Comparison of ENCODE assay signal across 8 cellular contexts in the genomic region with DNA sequence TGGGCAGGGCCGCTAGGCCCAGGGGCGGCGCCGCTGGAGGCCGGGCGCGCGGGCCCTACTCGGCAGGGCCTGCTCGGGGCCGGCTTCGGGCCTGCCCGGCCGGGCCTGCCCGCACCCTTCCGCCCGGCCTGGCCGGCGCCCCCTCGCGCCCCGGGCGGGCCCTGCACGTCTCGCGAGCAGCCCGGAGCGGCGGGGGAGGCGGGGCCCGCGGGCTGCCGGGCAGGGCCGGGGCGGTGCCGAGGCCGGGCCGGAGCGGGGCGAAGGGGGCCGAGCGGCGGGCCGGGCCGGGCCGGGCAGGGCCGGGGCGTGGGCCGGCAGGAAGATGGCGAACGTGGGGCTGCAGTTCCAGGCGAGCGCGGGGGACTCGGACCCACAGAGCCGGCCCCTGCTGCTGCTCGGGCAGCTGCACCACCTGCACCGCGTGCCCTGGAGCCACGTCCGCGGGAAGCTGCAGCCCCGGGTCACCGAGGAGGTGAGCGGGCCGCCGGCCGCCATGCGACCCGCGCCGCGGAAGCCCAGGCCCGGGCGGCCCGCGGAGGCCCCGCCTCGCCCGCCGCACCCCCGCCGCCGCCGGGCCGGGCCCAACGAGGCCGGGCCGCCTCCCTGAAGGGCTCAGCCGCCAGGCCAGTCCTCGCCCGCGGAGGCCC. TPM values are rescaled to one million over a fixed set of nuclear protein-coding genes. Genes with fewer than 3 reads are reported as not detected.
DNase-seq lines count a peak whose midpoint lies in the region; ATAC-seq and TF ChIP-seq lines count a peak whose summit lies in the region.

A gene with protein sequence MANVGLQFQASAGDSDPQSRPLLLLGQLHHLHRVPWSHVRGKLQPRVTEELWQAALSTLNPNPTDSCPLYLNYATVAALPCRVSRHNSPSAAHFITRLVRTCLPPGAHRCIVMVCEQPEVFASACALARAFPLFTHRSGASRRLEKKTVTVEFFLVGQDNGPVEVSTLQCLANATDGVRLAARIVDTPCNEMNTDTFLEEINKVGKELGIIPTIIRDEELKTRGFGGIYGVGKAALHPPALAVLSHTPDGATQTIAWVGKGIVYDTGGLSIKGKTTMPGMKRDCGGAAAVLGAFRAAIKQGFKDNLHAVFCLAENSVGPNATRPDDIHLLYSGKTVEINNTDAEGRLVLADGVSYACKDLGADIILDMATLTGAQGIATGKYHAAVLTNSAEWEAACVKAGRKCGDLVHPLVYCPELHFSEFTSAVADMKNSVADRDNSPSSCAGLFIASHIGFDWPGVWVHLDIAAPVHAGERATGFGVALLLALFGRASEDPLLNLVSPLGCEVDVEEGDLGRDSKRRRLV (plus strand): TSS at position 222 of the 647 bp plus-strand sequence. CDS start 101 bp downstream, at position 323.

- peak; percentile 75 for DNase-seq in M059J (ENCODE audit: low read depth)
- DNase-seq in activated CD4-positive, CD25-positive, alpha-beta regulatory T cell treated with anti-CD3 and anti-CD28 coated beads, Interleukin-2, amount 50 U/mL, for 72 hours: peak; percentile 82
- peak; percentile 77 for DNase-seq in choroid plexus epithelial cell (ENCODE audit: low read depth)
- peak; percentile 56 to 75 for DNase-seq in left colon
- peak; percentile 71 for DNase-seq in stimulated activated CD4-positive, alpha-beta T cell treated with anti-CD3 and anti-CD28 coated beads, Interleukin-4, amount 100 ng/mL, for 1 hour
- no peak for DNase-seq in cerebellar cortex (ENCODE audit: low spot score)

- no peak for TF ChIP-seq CTCF in choroid plexus epithelial cell (conservative IDR thresholded peaks at IDR 0.05; ENCODE audit: low read depth, low read length)

- ATAC-seq in GM21786 (IDR thresholded peaks at IDR 0.05; ENCODE audit: unreplicated experiment) (peak; percentile 85), left colon (peak; percentile 91)

- no peaks in the 10 kb centered on the region for H3K9me3 ChIP-seq in ES-I3 (ENCODE audit: control insufficient read depth, insufficient read depth, low read length)

- no peaks in the 10 kb centered on the region; the same call in 1 of the 2 replicates for H3K36me3 ChIP-seq in ES-I3 (ENCODE audit: insufficient read depth, low read length)

- H3K9ac ChIP-seq in ES-I3 (ENCODE audit: low read depth, low read length): peak within 1 kb of the TSS; percentile 29; the same call in 1 of the 2 replicates

- H3K4me1 ChIP-seq in ES-I3 (ENCODE audit: insufficient read depth, low read length): peaks cover 29% of the 10 kb centered on the region

- intact Hi-C loops in left colon (cut with DNase I, micrococcal nuclease): no loop called here

- H3K4me3 ChIP-seq in choroid plexus epithelial cell (ENCODE audit: low read depth, low read length): peak within 1 kb of the TSS; percentile 64

RNA-seq across cellular contexts. Expression of the gene that starts here (rescaled TPM):
- 13.3 and 14.1 TPM in 2 replicates for total RNA-seq in M059J (2014; rRNA removed; shearing (Covaris generic))
- total RNA-seq in left colon: 10 to 100 TPM; 30.3 to 31.1 TPM
